Comparison of ENCODE assay signal across 28 cellular contexts in the genomic region with DNA sequence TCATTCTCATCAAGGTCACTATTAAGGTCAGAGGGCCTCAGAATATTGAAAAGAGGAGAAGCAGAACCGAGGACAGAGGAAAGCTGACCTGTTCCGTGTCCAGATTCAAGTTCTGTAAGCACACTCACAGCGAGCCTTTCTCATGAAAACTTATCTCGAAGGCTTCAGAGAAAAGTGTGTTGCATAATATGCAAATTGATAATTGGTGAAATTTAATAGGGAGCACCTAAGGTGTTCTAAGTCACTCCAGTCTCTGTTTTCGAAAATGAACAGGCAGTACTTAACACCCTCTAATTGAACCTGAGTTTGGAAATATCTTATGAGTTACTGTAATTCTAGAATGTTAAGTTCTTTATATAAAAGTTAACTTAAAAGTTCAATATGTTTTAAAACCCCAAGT.
"Had no signal": no experiment of that assay in that cellular context is flagged by ENCODE, and none has a peak within 500 bp of the region (broad histone marks: within the 10 kb centered on the region; RNA-seq: fewer than 3 reads in every experiment).

No MANE protein-coding gene starts in this region.

- H3K36me3 Mint-ChIP-seq: activated CD4-positive, alpha-beta memory T cell treated with anti-CD3 and anti-CD28 coated beads for 36 hours; activated CD8-positive, alpha-beta memory T cell treated with anti-CD3 and anti-CD28 coated beads, Interleukin-2, amount 10 ng/mL, durations not matched to agents 7 days and 5 days; activated naive CD4-positive, alpha-beta T cell treated with anti-CD3 and anti-CD28 coated beads, Interleukin-2, amount 50 U/mL, for 24 hours; activated naive CD8-positive, alpha-beta T cell treated with anti-CD3 and anti-CD28 coated beads for 36 hours had no signal

- FAIRE-seq: endometrium, endothelial cell of umbilical vein had no signal

- H3K27me3 ChIP-seq: adrenal gland, colonic mucosa had no signal

- DNase-seq: activated CD4-positive, alpha-beta memory T cell treated with anti-CD3 and anti-CD28 coated beads for 36 hours; activated CD4-positive, alpha-beta T cell treated with anti-CD3 and anti-CD28 coated beads for 36 hours; activated CD4-positive, alpha-beta T cell treated with anti-CD3 and anti-CD28 coated beads, Interleukin-2, amount 10 ng/mL, durations not matched to agents 24 days and 14 days; activated CD4-positive, CD25-positive, alpha-beta regulatory T cell; activated CD4-positive, CD25-positive, alpha-beta regulatory T cell treated with anti-CD3 and anti-CD28 coated beads, Interleukin-2, amount 50 U/mL, for 72 hours; activated CD8-positive, alpha-beta memory T cell treated with anti-CD3 and anti-CD28 coated beads, Interleukin-2, amount 10 ng/mL, durations not matched to agents 7 days and 5 days; activated CD8-positive, alpha-beta memory T cell treated with anti-CD3 and anti-CD28 coated beads, Interleukin-2, amount 50 U/mL, for 4 hours; activated CD8-positive, alpha-beta T cell treated with anti-CD3 and anti-CD28 coated beads, Interleukin-2, amount 10 ng/mL, durations not matched to agents 7 days and 5 days; activated effector memory CD4-positive, alpha-beta T cell treated with anti-CD3 and anti-CD28 coated beads, Interleukin-2, amount 50 U/mL, for 16 hours; activated naive CD4-positive, alpha-beta T cell treated with anti-CD3 and anti-CD28 coated beads for 36 hours; activated naive CD8-positive, alpha-beta T cell treated with anti-CD3 and anti-CD28 coated beads for 36 hours; activated naive CD8-positive, alpha-beta T cell treated with anti-CD3 and anti-CD28 coated beads, Interleukin-2, amount 50 U/mL, for 24 hours; activated T-cell treated with anti-CD3 and anti-CD28 coated beads, Interleukin-2, amount 50 U/mL, for 1 hour; activated T-cell treated with anti-CD3 and anti-CD28 coated beads, Interleukin-2, amount 50 U/mL, for 48 hours; adrenal gland; amygdala; aorta; body of pancreas; colonic mucosa; effector CD8-positive, alpha-beta T cell; esophagus squamous epithelium; T-helper 2 cell had no signal

- H3K4me1 Mint-ChIP-seq: activated CD4-positive, alpha-beta T cell treated with anti-CD3 and anti-CD28 coated beads for 36 hours; activated CD4-positive, alpha-beta T cell treated with anti-CD3 and anti-CD28 coated beads, Interleukin-2, amount 10 ng/mL, durations not matched to agents 24 days and 14 days; activated CD8-positive, alpha-beta memory T cell treated with anti-CD3 and anti-CD28 coated beads, Interleukin-2, amount 10 ng/mL, durations not matched to agents 7 days and 5 days; activated naive CD4-positive, alpha-beta T cell treated with anti-CD3 and anti-CD28 coated beads, Interleukin-2, amount 50 U/mL, for 24 hours; activated naive CD8-positive, alpha-beta T cell treated with anti-CD3 and anti-CD28 coated beads for 36 hours; activated naive CD8-positive, alpha-beta T cell treated with anti-CD3 and anti-CD28 coated beads, Interleukin-2, amount 50 U/mL, for 24 hours had no signal

- H3K4me3 Mint-ChIP-seq: activated CD4-positive, alpha-beta memory T cell treated with anti-CD3 and anti-CD28 coated beads for 36 hours; activated CD4-positive, alpha-beta T cell treated with anti-CD3 and anti-CD28 coated beads for 36 hours; activated CD4-positive, alpha-beta T cell treated with anti-CD3 and anti-CD28 coated beads, Interleukin-2, amount 10 ng/mL, durations not matched to agents 24 days and 14 days; activated CD8-positive, alpha-beta memory T cell treated with anti-CD3 and anti-CD28 coated beads, Interleukin-2, amount 10 ng/mL, durations not matched to agents 7 days and 5 days; activated CD8-positive, alpha-beta T cell treated with anti-CD3 and anti-CD28 coated beads, Interleukin-2, amount 10 ng/mL, durations not matched to agents 7 days and 5 days; activated naive CD4-positive, alpha-beta T cell treated with anti-CD3 and anti-CD28 coated beads for 36 hours; activated naive CD4-positive, alpha-beta T cell treated with anti-CD3 and anti-CD28 coated beads, Interleukin-2, amount 50 U/mL, for 24 hours; activated naive CD8-positive, alpha-beta T cell treated with anti-CD3 and anti-CD28 coated beads for 36 hours; activated naive CD8-positive, alpha-beta T cell treated with anti-CD3 and anti-CD28 coated beads, Interleukin-2, amount 50 U/mL, for 24 hours; activated T-helper 1 cell treated with anti-CD3 and anti-CD28 coated beads, Interleukin-12 subunit alpha, Interleukin-12 subunit beta, Interleukin-2, Interleukin-4 antibody, amounts not matched to agents 30 ng/mL and 10 ng/mL and 1 ng/mL, durations not matched to agents 14 hours and 24 hours and 36 hours had no signal

- H3K27ac ChIP-seq: adrenal gland, body of pancreas, colonic mucosa, epithelial cell of prostate, esophagus squamous epithelium had no signal

- H3K4me3 ChIP-seq: adrenal gland, body of pancreas, colonic mucosa, esophagus squamous epithelium had no signal

- H3K9me3 ChIP-seq: adrenal gland, body of pancreas, colonic mucosa, esophagus squamous epithelium had no signal

- H3K27ac Mint-ChIP-seq: activated CD4-positive, alpha-beta memory T cell treated with anti-CD3 and anti-CD28 coated beads for 36 hours; activated CD4-positive, alpha-beta T cell treated with anti-CD3 and anti-CD28 coated beads for 36 hours; activated CD4-positive, alpha-beta T cell treated with anti-CD3 and anti-CD28 coated beads, Interleukin-2, amount 10 ng/mL, durations not matched to agents 24 days and 14 days; activated CD8-positive, alpha-beta memory T cell treated with anti-CD3 and anti-CD28 coated beads, Interleukin-2, amount 10 ng/mL, durations not matched to agents 7 days and 5 days; activated CD8-positive, alpha-beta T cell treated with anti-CD3 and anti-CD28 coated beads, Interleukin-2, amount 10 ng/mL, durations not matched to agents 7 days and 5 days; activated naive CD4-positive, alpha-beta T cell treated with anti-CD3 and anti-CD28 coated beads for 36 hours; activated naive CD4-positive, alpha-beta T cell treated with anti-CD3 and anti-CD28 coated beads, Interleukin-2, amount 50 U/mL, for 24 hours; activated naive CD8-positive, alpha-beta T cell treated with anti-CD3 and anti-CD28 coated beads for 36 hours; activated naive CD8-positive, alpha-beta T cell treated with anti-CD3 and anti-CD28 coated beads, Interleukin-2, amount 50 U/mL, for 24 hours; activated T-helper 1 cell treated with anti-CD3 and anti-CD28 coated beads, Interleukin-12 subunit alpha, Interleukin-12 subunit beta, Interleukin-2, Interleukin-4 antibody, amounts not matched to agents 30 ng/mL and 10 ng/mL and 1 ng/mL, durations not matched to agents 14 hours and 24 hours and 36 hours; activated T-helper 2 cell treated with anti-CD3 and anti-CD28 coated beads, Interferon-gamma antibody, Interleukin-2, Interleukin-4, amounts not matched to agents 10 μg/mL and 5 μg/mL and 100 μg/mL, durations not matched to agents 14 hours and 24 hours and 36 hours had no signal

- H3K36me3 ChIP-seq: adrenal gland, colonic mucosa, esophagus squamous epithelium had no signal

- H3K9me3 Mint-ChIP-seq: activated CD4-positive, alpha-beta memory T cell treated with anti-CD3 and anti-CD28 coated beads for 36 hours; activated CD4-positive, alpha-beta T cell treated with anti-CD3 and anti-CD28 coated beads, Interleukin-2, amount 10 ng/mL, durations not matched to agents 24 days and 14 days; activated naive CD4-positive, alpha-beta T cell treated with anti-CD3 and anti-CD28 coated beads for 36 hours; activated naive CD4-positive, alpha-beta T cell treated with anti-CD3 and anti-CD28 coated beads, Interleukin-2, amount 50 U/mL, for 24 hours; activated naive CD8-positive, alpha-beta T cell treated with anti-CD3 and anti-CD28 coated beads for 36 hours; activated naive CD8-positive, alpha-beta T cell treated with anti-CD3 and anti-CD28 coated beads, Interleukin-2, amount 50 U/mL, for 24 hours; activated T-helper 1 cell treated with anti-CD3 and anti-CD28 coated beads, Interleukin-12 subunit alpha, Interleukin-12 subunit beta, Interleukin-2, Interleukin-4 antibody, amounts not matched to agents 30 ng/mL and 10 ng/mL and 1 ng/mL, durations not matched to agents 14 hours and 24 hours and 36 hours; activated T-helper 2 cell treated with anti-CD3 and anti-CD28 coated beads, Interferon-gamma antibody, Interleukin-2, Interleukin-4, amounts not matched to agents 10 μg/mL and 5 μg/mL and 100 μg/mL, durations not matched to agents 14 hours and 24 hours and 36 hours had no signal

- H3K4me1 ChIP-seq: adrenal gland had no signal
